Comparison of ENCODE assay signal across 9 cellular contexts in genomic region chr3:186571644-186572013, GRCh38. TPM values are rescaled to one million over a fixed set of nuclear protein-coding genes. Genes with fewer than 3 reads are reported as not detected.
DNase-seq lines count a peak whose midpoint lies in the region; ATAC-seq, FAIRE-seq and TF ChIP-seq lines count a peak whose summit lies in the region.
"Had no signal": no experiment of that assay in that cellular context is flagged by ENCODE, and none has a peak within 500 bp of the region (broad histone marks: within the 10 kb centered on the region; RNA-seq: fewer than 3 reads in every experiment).

No MANE protein-coding gene starts in this region.

- H3K9me3 ChIP-seq in K562 (replicated peaks; ENCODE audit: control insufficient read depth, insufficient read depth, low read depth, low read length) (no peaks in the 10 kb centered on the region), muscle layer of duodenum (ENCODE audit: control insufficient read depth in 1 of 2, low read length in 2 of 2) (no peaks in the 10 kb centered on the region)

- H2AFZ ChIP-seq in K562 (ENCODE audit: low read depth, low read length): no peak overlapping the region

- TF ChIP-seq POLR2A in K562 (conservative IDR thresholded peaks at IDR 0.05): no peak

- DNase-seq in AML-193 (lab: John Stamatoyannopoulos, UW): peak; percentile 10 to 62
- no peak for DNase-seq in Jurkat, Clone E6-1 (ENCODE audit: low read depth, low spot score)
- DNase-seq in K562 (ENCODE audit: extremely low read depth in 1 of 4, low spot score in 3 of 4): no peak
- DNase-seq in NCI-H1092 treated with DMSO at 0.1 percent for 48 hours (lab: John Stamatoyannopoulos, UW): no peak
- no peak for DNase-seq in T-helper 9 cell
- DNase-seq in NCI-H69 (lab: John Stamatoyannopoulos, UW): no peak
- DNase-seq: NCI-H2107 had no signal

- H3K9ac ChIP-seq in K562 (ENCODE audit: insufficient read depth in 1 of 2, low read depth in 2 of 2, low read length in 2 of 2): peak overlapping the region; percentile 95

- no peak for TF ChIP-seq RAD21 in K562 (CRISPR knock-in tag; conservative IDR thresholded peaks at IDR 0.05 in 1 of 2, IDR thresholded peaks at IDR 0.05 in 1 of 2)

- no TSS peak for BruUV-seq in K562 (replicated peaks; lab: Mats Ljungman, UMichigan)

- TF ChIP-seq CTCF in K562 (IDR thresholded peaks at IDR 0.05 in 2 of 3, conservative IDR thresholded peaks at IDR 0.05 in 1 of 3; ENCODE audit: insufficient read depth in 2 of 3, low read depth in 1 of 3, low read length in 3 of 3): no peak

- peaks cover 54% of the 10 kb centered on the region for H3K79me2 ChIP-seq in K562 (ENCODE audit: control insufficient read depth, insufficient read depth, low read length)

- H3K36me3 ChIP-seq in K562 (ENCODE audit: control insufficient read depth, insufficient read depth, low read length) (peaks cover 47% of the 10 kb centered on the region), muscle layer of duodenum (ENCODE audit: control insufficient read depth in 1 of 2, insufficient read depth in 2 of 2, low read length in 2 of 2) (peaks cover 25 to 27% of the 10 kb centered on the region in 2 donors)

- no peaks in the 10 kb centered on the region for H3K27me3 ChIP-seq in K562 (ENCODE audit: control insufficient read depth in 2 of 2, insufficient read depth in 2 of 2, low read length in 2 of 2)
- H3K27me3 ChIP-seq in muscle layer of duodenum (ENCODE audit: low read depth, low read length): no peaks in the 10 kb centered on the region

- POLR2A ChIA-PET in K562 (lab: Yijun Ruan, JAX): interaction anchor here (0.5 to 5.3 kb wide), 9 partner anchors 13 to 618 kb away, joined by 3 to 64 read pairs (median 3); no protein-coding TSS in a partner anchor

- TF ChIP-seq EP300 in K562 (IDR thresholded peaks at IDR 0.05; ENCODE audit: low read length): no peak

- H4K20me1 ChIP-seq in K562 (replicated peaks; ENCODE audit: control insufficient read depth, insufficient read depth, low read length): no peaks in the 10 kb centered on the region

- H3K4me2 ChIP-seq in K562 (ENCODE audit: insufficient read depth, low read length): peak overlapping the region; percentile 100

- peak overlapping the region; percentile 77 for H3K4me3 ChIP-seq in Jurkat, Clone E6-1 (ENCODE audit: low read length)
- H3K4me3 ChIP-seq in K562 (peak overlapping the region; percentile 96), muscle layer of duodenum (ENCODE audit: low read depth in 1 of 2, low read length in 2 of 2) (peak overlapping the region; percentile 92 to 95)

- no peaks in the 10 kb centered on the region for H3K9me1 ChIP-seq in K562 (ENCODE audit: control insufficient read depth, insufficient read depth, low read length)

- no peak overlapping the region for H3K27ac ChIP-seq in K562 (ENCODE audit: extremely low read depth, low read depth, low read length)
- peak overlapping the region; percentile 91 for H3K27ac ChIP-seq in muscle layer of duodenum (ENCODE audit: low read length)

- WGBS in K562 (ENCODE audit: insufficient coverage, low coverage, missing lambda C conversion rate): 0% methylated on average over 2 of the region's 2 CpGs

- H3K4me1 ChIP-seq in K562 (replicated peaks in 1 of 2; ENCODE audit: control insufficient read depth in 2 of 2, insufficient read depth in 2 of 2, low read length in 2 of 2) (peaks cover 0 to 11% of the 10 kb centered on the region in 2 experiments; a peak in 3 of 5 replicates), muscle layer of duodenum (ENCODE audit: control insufficient read depth in 1 of 2, insufficient read depth in 2 of 2, low read length in 2 of 2) (peaks cover 11 to 22% of the 10 kb centered on the region in 2 donors)

- ATAC-seq in K562: no peak
- no peak for ATAC-seq in HG03196 (IDR thresholded peaks at IDR 0.05; ENCODE audit: unreplicated experiment)

- in situ Hi-C loops in K562 (cut with MboI): no loop called here

- CTCF ChIA-PET in K562 (lab: Yijun Ruan, JAX; ENCODE audit: low intra/inter-chr PET ratio): no interaction called here

- no peak for FAIRE-seq in K562 (lab: Jason Lieb, UNC)

- intact Hi-C loops in K562 (cut with micrococcal nuclease): no loop called here

RNA-seq across cellular contexts. Expression of gene DNAJB11, which starts 1.1 kb away (rescaled TPM):
- 57.3 TPM for polyA plus RNA-seq in Jurkat, Clone E6-1 (2012; ENCODE audit: insufficient read depth, insufficient read length)
- 67.7 and 181 TPM in 2 replicates for total RNA-seq in K562 (2011; cell fraction: chromatin; rRNA removed; ENCODE audit: low replicate concordance)
- total RNA-seq in K562 (2011; cell fraction: nucleolus; rRNA removed): 41.2 and 54.1 TPM in 2 replicates
- total RNA-seq in K562 (2011; cell fraction: nucleoplasm; rRNA removed): 96.7 and 127 TPM in 2 replicates
- total RNA-seq in K562 (2014; rRNA removed) (68.1 and 71.4 TPM in 2 replicates), K562 (2014; rRNA removed; fragmentation: Illumina TruSeq; extraction: Trizol) (63.8 and 65.7 TPM in 2 replicates), K562 (2015; rRNA removed; fragmentation: Illumina TruSeq; extraction: Trizol) (67.1 and 67.7 TPM in 2 replicates), K562 (2021) (44.4 and 49.3 TPM in 2 replicates)
- polyA plus RNA-seq in K562 (2011; rRNA removed) (29.9 and 40.1 TPM in 2 replicates), K562 (2014; fragmentation: Illumina TruSeq; extraction: Trizol) (48.7 and 63.9 TPM in 2 replicates), K562 (2014; fragmentation: Nextera tagmentation; extraction: Ambion mirVana) (10 to 100 TPM; 14.8 to 16.7 TPM), K562 (2014; rRNA removed) (74.7 and 77.0 TPM in 2 replicates)
- 9.7 and 18.6 TPM in 2 replicates for polyA plus RNA-seq in K562 (2011; cell fraction: cytosol; rRNA removed)
- polyA plus RNA-seq in K562 (2011; cell fraction: nucleus; rRNA removed): 30.8 and 40.9 TPM in 2 replicates
- 62.1 and 74.3 TPM in 2 replicates for polyA plus RNA-seq in K562 (2012)
- 31.1 and 34.9 TPM in 2 replicates for polyA minus RNA-seq in K562 (2011; rRNA and poly(A)+ RNA removed)
- 15.9 and 17.4 TPM in 2 replicates for polyA minus RNA-seq in K562 (2011; cell fraction: cytosol; rRNA and poly(A)+ RNA removed)
- 25.2 and 45.9 TPM in 2 replicates for polyA minus RNA-seq in K562 (2011; cell fraction: nucleus; rRNA and poly(A)+ RNA removed)

RNA-seq across cellular contexts. Expression of gene TBCCD1, which starts 4.5 kb away (rescaled TPM):
- 25.2 TPM for polyA plus RNA-seq in Jurkat, Clone E6-1 (2012; ENCODE audit: insufficient read depth, insufficient read length)
- 37.8 and 39.7 TPM in 2 replicates for total RNA-seq in K562 (2011; cell fraction: chromatin; rRNA removed; ENCODE audit: low replicate concordance)
- 15.2 and 19.1 TPM in 2 replicates for total RNA-seq in K562 (2011; cell fraction: nucleolus; rRNA removed)
- total RNA-seq in K562 (2011; cell fraction: nucleoplasm; rRNA removed): 20.8 and 22.1 TPM in 2 replicates
- 17.7 and 22.7 TPM in 2 replicates for total RNA-seq in K562 (2014; rRNA removed)
- 26.2 and 26.8 TPM in 2 replicates for total RNA-seq in K562 (2014; rRNA removed; fragmentation: Illumina TruSeq; extraction: Trizol)
- total RNA-seq in K562 (2015; rRNA removed; fragmentation: Illumina TruSeq; extraction: Trizol): 21.1 and 21.2 TPM in 2 replicates
- total RNA-seq in K562 (2021): 18.4 and 20.9 TPM in 2 replicates
- polyA plus RNA-seq in K562 (2011; rRNA removed): 26.0 and 31.1 TPM in 2 replicates
- 22.3 and 24.5 TPM in 2 replicates for polyA plus RNA-seq in K562 (2011; cell fraction: cytosol; rRNA removed)
- polyA plus RNA-seq in K562 (2011; cell fraction: nucleus; rRNA removed): 25.8 and 29.2 TPM in 2 replicates
- 12.0 and 15.4 TPM in 2 replicates for polyA plus RNA-seq in K562 (2012)
- 18.4 and 22.2 TPM in 2 replicates for polyA plus RNA-seq in K562 (2014; fragmentation: Illumina TruSeq; extraction: Trizol)
- 10 to 100 TPM; 18.9 to 21.4 TPM for polyA plus RNA-seq in K562 (2014; fragmentation: Nextera tagmentation; extraction: Ambion mirVana)
- 16.2 and 17.9 TPM in 2 replicates for polyA plus RNA-seq in K562 (2014; rRNA removed)
- 37.0 and 46.7 TPM in 2 replicates for polyA minus RNA-seq in K562 (2011; rRNA and poly(A)+ RNA removed)
- 10.2 and 16.4 TPM in 2 replicates for polyA minus RNA-seq in K562 (2011; cell fraction: cytosol; rRNA and poly(A)+ RNA removed)
- 14.7 and 22.3 TPM in 2 replicates for polyA minus RNA-seq in K562 (2011; cell fraction: nucleus; rRNA and poly(A)+ RNA removed)

RNA-seq across cellular contexts. Expression of gene CRYGS, which starts 27.4 kb away (rescaled TPM):
- polyA plus RNA-seq in Jurkat, Clone E6-1 (2012; ENCODE audit: insufficient read depth, insufficient read length): 5.3 TPM
- total RNA-seq in K562 (2011; cell fraction: chromatin; rRNA removed; ENCODE audit: low replicate concordance): 11.2 and 13.2 TPM in 2 replicates
- total RNA-seq in K562 (2011; cell fraction: nucleolus; rRNA removed): 5.3 and 6.4 TPM in 2 replicates
- total RNA-seq in K562 (2011; cell fraction: nucleoplasm; rRNA removed): 6.7 and 10.9 TPM in 2 replicates
- total RNA-seq in K562 (2014; rRNA removed) (2.1 and 3.8 TPM in 2 replicates), K562 (2014; rRNA removed; fragmentation: Illumina TruSeq; extraction: Trizol) (2.0 and 2.4 TPM in 2 replicates), K562 (2015; rRNA removed; fragmentation: Illumina TruSeq; extraction: Trizol) (1.8 and 1.9 TPM in 2 replicates), K562 (2021) (1.5 and 1.6 TPM in 2 replicates)
- polyA plus RNA-seq in K562 (2011; rRNA removed) (3.5 and 5.5 TPM in 2 replicates), K562 (2014; fragmentation: Illumina TruSeq; extraction: Trizol) (1.0 and 1.8 TPM in 2 replicates), K562 (2014; fragmentation: Nextera tagmentation; extraction: Ambion mirVana) (1 to 10 TPM; 1.9 to 2.0 TPM), K562 (2014; rRNA removed) (3.0 and 3.7 TPM in 2 replicates)
- 0.46 and 2.0 TPM in 2 replicates for polyA plus RNA-seq in K562 (2011; cell fraction: cytosol; rRNA removed)
- 21.0 and 26.9 TPM in 2 replicates for polyA plus RNA-seq in K562 (2011; cell fraction: nucleus; rRNA removed)
- 1.2 and 4.0 TPM in 2 replicates for polyA plus RNA-seq in K562 (2012)
- 3.3 and 4.4 TPM in 2 replicates for polyA minus RNA-seq in K562 (2011; rRNA and poly(A)+ RNA removed)
- polyA minus RNA-seq in K562 (2011; cell fraction: cytosol; rRNA and poly(A)+ RNA removed): 2.1 TPM in 1 of 2 replicates, not detected in the other
- 6.7 and 11.4 TPM in 2 replicates for polyA minus RNA-seq in K562 (2011; cell fraction: nucleus; rRNA and poly(A)+ RNA removed)

RNA-seq across cellular contexts. Expression of gene AHSG, which starts 41.2 kb away (rescaled TPM):
- not detected for polyA plus RNA-seq in Jurkat, Clone E6-1 (2012; ENCODE audit: insufficient read depth, insufficient read length)
- total RNA-seq in K562 (2011; cell fraction: chromatin; rRNA removed; ENCODE audit: low replicate concordance): not detected in 2 replicates
- total RNA-seq in K562 (2011; cell fraction: nucleolus; rRNA removed): not detected in 2 replicates
- not detected in 2 replicates for total RNA-seq in K562 (2011; cell fraction: nucleoplasm; rRNA removed)
- total RNA-seq in K562 (2014; rRNA removed) (not detected in 2 replicates), K562 (2014; rRNA removed; fragmentation: Illumina TruSeq; extraction: Trizol) (not detected in 2 replicates), K562 (2015; rRNA removed; fragmentation: Illumina TruSeq; extraction: Trizol) (not detected in 2 replicates), K562 (2021) (0.69 and 1.2 TPM in 2 replicates)
- polyA plus RNA-seq in K562 (2011; rRNA removed) (not detected in 2 replicates), K562 (2014; fragmentation: Illumina TruSeq; extraction: Trizol) (not detected in 2 replicates), K562 (2014; fragmentation: Nextera tagmentation; extraction: Ambion mirVana) (not detected), K562 (2014; rRNA removed) (not detected in 2 replicates)
- polyA plus RNA-seq in K562 (2011; cell fraction: cytosol; rRNA removed): not detected in 2 replicates
- 0.14 TPM in 1 of 2 replicates, not detected in the other for polyA plus RNA-seq in K562 (2011; cell fraction: nucleus; rRNA removed)
- 0.06 TPM in 1 of 2 replicates, not detected in the other for polyA plus RNA-seq in K562 (2012)
- not detected in 2 replicates for polyA minus RNA-seq in K562 (2011; rRNA and poly(A)+ RNA removed)
- polyA minus RNA-seq in K562 (2011; cell fraction: cytosol; rRNA and poly(A)+ RNA removed): 27.8 TPM in 1 of 2 replicates, not detected in the other
- polyA minus RNA-seq in K562 (2011; cell fraction: nucleus; rRNA and poly(A)+ RNA removed): not detected in 2 replicates

Comparison
In these comparisons a context has a peak if more than half of its experiments do, and no peak if none do; other contexts are left out.
1. DNase-seq: peak in AML-193 (2 of 2); none in Jurkat, Clone E6-1 (single experiment), K562 (0 of 4), NCI-H1092 treated with DMSO at 0.1 percent for 48 hours (single experiment), T-helper 9 cell (single experiment) and NCI-H69 (single experiment).
2. Peak in every context shown above with its lines, with median percentiles within 50 percentile points of each other: H3K4me3 ChIP-seq.